In the genomic region with DNA sequence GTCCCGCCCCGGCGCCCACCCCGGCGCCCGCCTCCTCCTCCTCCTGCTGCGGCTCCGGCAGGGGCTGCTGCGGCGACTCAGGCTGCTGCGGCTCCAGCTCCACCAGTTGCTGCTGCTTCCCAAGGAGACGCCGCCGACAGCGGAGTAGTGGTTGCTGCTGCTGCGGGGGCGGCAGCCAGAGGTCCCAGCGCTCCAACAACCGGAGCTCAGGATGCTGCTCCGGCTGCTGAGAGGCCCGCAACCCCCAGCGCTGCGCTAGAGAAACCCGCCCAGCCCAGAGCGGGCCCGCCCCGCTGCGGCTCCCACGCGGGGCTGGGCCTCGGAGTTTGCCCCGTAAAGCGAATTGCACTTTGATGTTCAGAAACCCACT, we compare ENCODE assay signal across 1 cellular context.
TF ChIP-seq lines count a peak whose summit lies in the region.

No MANE protein-coding gene starts in this region.

TF ChIP-seq in GM12891, 5 proteins besides CTCF, POLR2A, EP300 and RAD21:
- no peak for TF ChIP-seq SPI1 (IDR thresholded peaks at IDR 0.05; ENCODE audit: low read depth, low read length)
- no peak for TF ChIP-seq POU2F2 (IDR thresholded peaks at IDR 0.05; ENCODE audit: low read depth, low read length)
- TF ChIP-seq PAX5 (IDR thresholded peaks at IDR 0.05; ENCODE audit: insufficient read depth, low read length, severe bottlenecking) = no peak
- TF ChIP-seq TAF1 (IDR thresholded peaks at IDR 0.05; ENCODE audit: low read depth, low read length) = no peak
